In the genomic region with DNA sequence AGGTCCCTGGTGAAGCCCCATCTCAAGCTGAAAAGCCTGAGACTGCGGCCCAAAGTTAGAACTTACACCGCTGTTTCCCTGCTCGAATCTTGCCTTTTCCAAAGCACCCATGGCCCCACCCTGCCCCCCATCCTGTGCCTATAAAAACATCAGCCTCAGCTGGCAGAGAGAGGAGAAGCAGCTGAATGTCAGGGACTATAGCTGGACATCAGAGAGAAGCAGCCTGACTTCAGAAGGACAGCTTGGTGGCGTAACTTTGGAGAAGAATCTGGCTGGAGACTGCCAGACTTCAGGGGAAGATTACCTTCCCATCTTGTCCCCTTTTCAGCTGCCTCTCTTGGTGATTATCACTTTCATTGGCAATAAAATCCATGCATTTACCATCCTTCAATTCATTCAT, we compare ENCODE assay signal across 12 cellular contexts. TPM values are rescaled to one million over a fixed set of nuclear protein-coding genes. Genes with fewer than 3 reads are reported as not detected.
DNase-seq lines count a peak whose midpoint lies in the region; ATAC-seq and TF ChIP-seq lines count a peak whose summit lies in the region.
"Had no signal": no experiment of that assay in that cellular context is flagged by ENCODE, and none has a peak within 500 bp of the region (broad histone marks: within the 10 kb centered on the region; RNA-seq: fewer than 3 reads in every experiment).

No MANE protein-coding gene starts in this region.

- H3K4me3 ChIP-seq in Loucy (ENCODE audit: low read length, poor library complexity, severe bottlenecking) (no peak overlapping the region), gastroesophageal sphincter (no peak overlapping the region), neural progenitor cell (no peak overlapping the region), transverse colon (no peak overlapping the region)

- H3K36me3 ChIP-seq in Loucy (ENCODE audit: insufficient read depth, low read length): no peaks in the 10 kb centered on the region
- no peaks in the 10 kb centered on the region for H3K36me3 ChIP-seq in gastroesophageal sphincter
- H3K36me3 ChIP-seq in neural progenitor cell: no peaks in the 10 kb centered on the region
- H3K36me3 ChIP-seq in transverse colon: no peaks in the 10 kb centered on the region
- H3K36me3 ChIP-seq: BE2C had no signal

- POLR2A ChIA-PET in T-cell (lab: Charles Lee): no interaction called here

- no peaks in the 10 kb centered on the region for H3K27me3 Mint-ChIP-seq in neural progenitor cell (ENCODE audit: insufficient read depth, low read depth)
- H3K27me3 Mint-ChIP-seq in T-cell: no peaks in the 10 kb centered on the region

- in situ Hi-C loops in transverse colon (cut with MboI; ENCODE audit: low pct_ligation_motif_present in 1 of 4, low pct_unique_long_range_greater_than_20kb in 1 of 4, low sequenced_read_pairs in 3 of 4): no loop called here

- no peak for TF ChIP-seq EP300 in gastroesophageal sphincter (IDR thresholded peaks at IDR 0.05)
- TF ChIP-seq EP300 in transverse colon (IDR thresholded peaks at IDR 0.05; ENCODE audit: low read depth): no peak

- H3K9me2 ChIP-seq in Loucy (replicated peaks; ENCODE audit: low read depth, low read length): no peaks in the 10 kb centered on the region

- no peaks in the 10 kb centered on the region for H3K79me2 ChIP-seq in Loucy (ENCODE audit: insufficient read depth, low read length)
- H3K79me2 ChIP-seq in neural progenitor cell (ENCODE audit: low read depth): no peaks in the 10 kb centered on the region

- CTCF ChIA-PET in T-cell (lab: Charles Lee): interaction anchor here in 1 of 2 donors (1.0 kb wide), 1 partner anchor 10 kb away, joined by 4 read pairs; a partner anchor contains a TSS

- TF ChIP-seq POLR2A in gastroesophageal sphincter (IDR thresholded peaks at IDR 0.05) (no peak), transverse colon (IDR thresholded peaks at IDR 0.05) (no peak)

- H3K4me2 ChIP-seq in Loucy (ENCODE audit: low read depth, low read length, poor library complexity, severe bottlenecking) (no peak overlapping the region), neural progenitor cell (peak overlapping the region; percentile 44)

- intact Hi-C loops in transverse colon (cut with DNase I; ENCODE audit: low total_unique reads): no loop called here

- H3F3A ChIP-seq in Loucy (ENCODE audit: low read depth): no peaks in the 10 kb centered on the region
- H3F3A ChIP-seq in neural progenitor cell (ENCODE audit: low read depth): peaks cover 25% of the 10 kb centered on the region

- H3K27ac Mint-ChIP-seq in neural progenitor cell (no peak overlapping the region), T-cell (no peak overlapping the region)

- WGBS in gastroesophageal sphincter (ENCODE audit: low coverage in 1 of 2), 2 donors: 90% methylated on average over 4 of the region's 4 CpGs; no CpG with 5 or more reads in 1 of the 2 donors
- WGBS in transverse colon (ENCODE audit: low coverage in 1 of 2), 2 donors: 91% methylated on average over 4 of the region's 4 CpGs; no CpG with 5 or more reads in 1 of the 2 donors

- H3K36me3 Mint-ChIP-seq in neural progenitor cell (no peaks in the 10 kb centered on the region), T-cell (peaks cover 6% of the 10 kb centered on the region)
- H3K36me3 Mint-ChIP-seq: naive thymus-derived CD8-positive, alpha-beta T cell had no signal

- H3K27me3 ChIP-seq in Loucy (ENCODE audit: insufficient read depth, low read length, poor library complexity, severe bottlenecking) (no peaks in the 10 kb centered on the region), gastroesophageal sphincter (no peaks in the 10 kb centered on the region), neural progenitor cell (no peaks in the 10 kb centered on the region), transverse colon (no peaks in the 10 kb centered on the region)
- H3K27me3 ChIP-seq: BE2C had no signal

- H3K4me1 Mint-ChIP-seq in neural progenitor cell (peaks cover 32% of the 10 kb centered on the region), T-cell (peaks cover 0 to 2% (median 0%) of the 10 kb centered on the region in 3 donors)

- H3K4me3 Mint-ChIP-seq in neural progenitor cell (no peak overlapping the region), T-cell (no peak overlapping the region)
- H3K4me3 Mint-ChIP-seq: naive thymus-derived CD8-positive, alpha-beta T cell had no signal

- H3K27ac ChIP-seq in gastroesophageal sphincter: peak overlapping the region in 3 of 4 donors; percentile 69 to 75 (median 69)
- no peak overlapping the region for H3K27ac ChIP-seq in neural progenitor cell
- peak overlapping the region in 3 of 4 donors; percentile 39 to 54 (median 53) for H3K27ac ChIP-seq in transverse colon

- H2AFZ ChIP-seq in Loucy (ENCODE audit: low read length) (peak overlapping the region; percentile 47; the same call in 1 of the 2 replicates), neural progenitor cell (replicated peaks) (peak overlapping the region; percentile 89)

- H3K9me3 Mint-ChIP-seq in neural progenitor cell: no peaks in the 10 kb centered on the region
- no peaks in the 10 kb centered on the region for H3K9me3 Mint-ChIP-seq in T-cell
- H3K9me3 Mint-ChIP-seq: naive thymus-derived CD8-positive, alpha-beta T cell had no signal

- H3K9me3 ChIP-seq in Loucy (ENCODE audit: insufficient read depth, low read depth, low read length): peaks cover 4% of the 10 kb centered on the region; the same call in 1 of the 2 replicates
- H3K9me3 ChIP-seq in gastroesophageal sphincter: no peaks in the 10 kb centered on the region
- H3K9me3 ChIP-seq in neural progenitor cell (ENCODE audit: low read depth): no peaks in the 10 kb centered on the region
- no peaks in the 10 kb centered on the region for H3K9me3 ChIP-seq in transverse colon
- H3K9me3 ChIP-seq: BE2C had no signal

- H3K9ac ChIP-seq in Loucy (ENCODE audit: low read depth, low read length, poor library complexity, severe bottlenecking) (no peak overlapping the region), neural progenitor cell (no peak overlapping the region)

- peaks cover 10% of the 10 kb centered on the region for H3K4me1 ChIP-seq in Loucy (ENCODE audit: insufficient read depth, low read length, poor library complexity, severe bottlenecking)
- H3K4me1 ChIP-seq in gastroesophageal sphincter: peaks cover 0 to 24% (median 9%) of the 10 kb centered on the region in 3 donors
- peaks cover 32% of the 10 kb centered on the region for H3K4me1 ChIP-seq in neural progenitor cell
- peaks cover 8 to 17% (median 9%) of the 10 kb centered on the region in 4 donors for H3K4me1 ChIP-seq in transverse colon
- H3K4me1 ChIP-seq: BE2C had no signal

- H4K20me1 ChIP-seq in Loucy (ENCODE audit: insufficient read depth, low read length, poor library complexity, severe bottlenecking) (no peaks in the 10 kb centered on the region), neural progenitor cell (ENCODE audit: low read depth) (no peaks in the 10 kb centered on the region)

- DNase-seq in neural progenitor cell (ENCODE audit: low spot score) (no peak), transverse colon (no peak), cerebellar nuclear complex (lab: John Stamatoyannopoulos, UW) (no peak), T-cell (no peak), NCI-H2196 (lab: John Stamatoyannopoulos, UW; ENCODE audit: unreplicated experiment) (no peak)
- DNase-seq: activated naive CD4-positive, alpha-beta T cell treated with anti-CD3 and anti-CD28 coated beads, Interleukin-2, amount 50 U/mL, for 16 hours; naive thymus-derived CD8-positive, alpha-beta T cell; NCI-H510A treated with DMSO at 0.1 percent for 48 hours; stimulated activated naive CD8-positive, alpha-beta T cell treated with anti-CD3 and anti-CD28 coated beads, Interleukin-15, Interleukin-2, amounts not matched to agents 100 U/mL and 50 U/mL, for 24 hours had no signal

- no peak for ATAC-seq in gastroesophageal sphincter
- no peak for ATAC-seq in T-cell (replicated peaks in 1 of 4)
- ATAC-seq: naive thymus-derived CD8-positive, alpha-beta T cell; stimulated activated naive CD8-positive, alpha-beta T cell treated with anti-CD3 and anti-CD28 coated beads, Interleukin-15, Interleukin-2, amounts not matched to agents 100 U/mL and 50 U/mL, for 24 hours had no signal

- TF ChIP-seq CTCF in Loucy (conservative IDR thresholded peaks at IDR 0.05; ENCODE audit: low read length) (no peak), gastroesophageal sphincter (IDR thresholded peaks at IDR 0.05) (no peak), neural progenitor cell (IDR thresholded peaks at IDR 0.05) (no peak), transverse colon (IDR thresholded peaks at IDR 0.05) (no peak)

RNA-seq across cellular contexts. Expression of a gene that starts 9.3 kb away (rescaled TPM):
- total RNA-seq in gastroesophageal sphincter: 10 to 100 TPM; 14.9 to 26.1 (median 16.7) TPM
- 34.8 and 38.4 TPM in 2 replicates for total RNA-seq in neural progenitor cell (ENCODE audit: low replicate concordance)
- 1 to 10 TPM; 5.2 to 8.1 (median 6.1) TPM for total RNA-seq in transverse colon
- total RNA-seq in T-cell: 10 to 100 TPM; 10.4 to 19.7 (median 16.2) TPM
